Comparison of ENCODE assay signal across 8 cellular contexts in the genomic region with DNA sequence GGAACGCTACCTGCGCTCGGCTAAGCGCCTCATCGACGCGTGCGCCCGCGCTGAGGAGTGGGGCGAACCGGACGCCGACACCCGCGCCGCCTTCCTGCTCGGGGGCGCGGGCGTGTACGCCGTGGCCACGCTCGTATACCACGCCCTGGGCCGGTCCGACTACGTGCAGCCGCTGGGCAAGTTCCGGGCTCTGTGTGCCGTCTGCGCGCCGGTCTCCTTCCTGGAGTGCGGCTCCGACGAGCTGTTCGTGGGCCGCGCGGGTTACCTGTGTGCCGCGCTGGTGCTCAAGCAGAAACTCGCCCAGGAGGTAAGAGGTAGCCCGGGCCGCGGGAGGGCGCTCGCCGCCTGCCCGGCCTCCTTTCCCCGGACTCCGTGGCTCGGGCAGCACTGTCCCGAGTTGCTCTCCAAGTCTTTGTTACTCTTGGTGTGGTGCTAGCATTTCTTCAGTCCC. TPM values are rescaled to one million over a fixed set of nuclear protein-coding genes. Genes with fewer than 3 reads are reported as not detected.
DNase-seq lines count a peak whose midpoint lies in the region; ATAC-seq and TF ChIP-seq lines count a peak whose summit lies in the region.
"Not testable (repeated sequence)": the region's sequence is repeated elsewhere in the genome, so short reads cannot be mapped to it uniquely, and the experiment has no call there.

No MANE protein-coding gene starts in this region.

- not testable (repeated sequence) for TF ChIP-seq POLR2A in body of pancreas (IDR thresholded peaks at IDR 0.05)

- peak overlapping the region in 1 of 9 donors; percentile 61 for H3K27ac Mint-ChIP-seq in naive thymus-derived CD4-positive, alpha-beta T cell
- H3K27ac Mint-ChIP-seq in stimulated activated naive CD8-positive, alpha-beta T cell treated with anti-CD3 and anti-CD28 coated beads, Interleukin-15, amount 100 ng/mL, for 72 hours, result not testable (repeated sequence)

- peak overlapping the region; percentile 34 to 88 (median 74) for H3K4me3 Mint-ChIP-seq in naive thymus-derived CD4-positive, alpha-beta T cell
- H3K4me3 Mint-ChIP-seq in stimulated activated naive CD8-positive, alpha-beta T cell treated with anti-CD3 and anti-CD28 coated beads, Interleukin-15, amount 100 ng/mL, for 72 hours, result peak overlapping the region; percentile 65 to 83

- not testable (repeated sequence) for H3K9me3 ChIP-seq in WERI-Rb-1 (ENCODE audit: severe bottlenecking); body of pancreas; heart right ventricle; naive thymus-derived CD4-positive, alpha-beta T cell (ENCODE audit: control insufficient read depth in 2 of 3, low read length in 3 of 3)

- H3K4me1 ChIP-seq in body of pancreas; heart right ventricle; naive thymus-derived CD4-positive, alpha-beta T cell (ENCODE audit: control insufficient read depth in 2 of 2, insufficient read depth in 2 of 2, low read length in 2 of 2): not testable (repeated sequence)

- not testable (repeated sequence) for H3K36me3 ChIP-seq in WERI-Rb-1; body of pancreas (replicated peaks in 1 of 2; ENCODE audit: insufficient read depth in 1 of 2, low read depth in 2 of 2); heart right ventricle; naive thymus-derived CD4-positive, alpha-beta T cell (ENCODE audit: control insufficient read depth in 2 of 3, insufficient read depth in 3 of 3, low read length in 3 of 3)

- peak; percentile 73 for ATAC-seq in HG03064 (IDR thresholded peaks at IDR 0.05; ENCODE audit: low read depth, unreplicated experiment)
- ATAC-seq in body of pancreas, result peak; percentile 72
- ATAC-seq in heart right ventricle, result peak in 6 of 8 donors; percentile 49 to 91 (median 70)
- ATAC-seq in naive thymus-derived CD4-positive, alpha-beta T cell, result peak; percentile 70
- peak; percentile 67 for ATAC-seq in stimulated activated naive CD8-positive, alpha-beta T cell treated with anti-CD3 and anti-CD28 coated beads, Interleukin-15, amount 100 ng/mL, for 72 hours

- 0 out of 2 replicates have a peak, but pooled peaks have one; percentile 6 for TF ChIP-seq CTCF in WERI-Rb-1 (IDR thresholded peaks at IDR 0.05; ENCODE audit: low read depth, low read length)
- TF ChIP-seq CTCF in body of pancreas (IDR thresholded peaks at IDR 0.05), result peak in 6 of 7 experiments; percentile 12 to 55 (median 44)
- peak in 6 of 9 donors; percentile 16 to 42 (median 28) for TF ChIP-seq CTCF in heart right ventricle (IDR thresholded peaks at IDR 0.05)

- DNase-seq in DMS53 (lab: John Stamatoyannopoulos, UW) (peak; percentile 79), NCI-H345 treated with DMSO at 0.1 percent for 48 hours (lab: John Stamatoyannopoulos, UW; ENCODE audit: unreplicated experiment) (peak; percentile 2), WERI-Rb-1 (peak; percentile 8), body of pancreas (peak; percentile 48 to 60 (median 50)), heart right ventricle (peak; percentile 3 to 15)
- peak in 1 of 9 donors; percentile 28 for DNase-seq in naive thymus-derived CD4-positive, alpha-beta T cell
- peak; percentile 10 to 14 for DNase-seq in stimulated activated naive CD8-positive, alpha-beta T cell treated with anti-CD3 and anti-CD28 coated beads, Interleukin-15, amount 100 ng/mL, for 72 hours

- intact Hi-C loops in body of pancreas (cut with DNase I); heart right ventricle (cut with DNase I): not testable (repeated sequence)
- intact Hi-C loops in naive thymus-derived CD4-positive, alpha-beta T cell (cut with micrococcal nuclease), result loop anchor here in 1 of 2 donors (10.0 kb wide), 1 partner anchor 253 kb away; no protein-coding TSS in a partner anchor

- POLR2A ChIA-PET in naive thymus-derived CD4-positive, alpha-beta T cell (lab: Charles Lee), result not testable (repeated sequence)

- peaks cover 4 to 15% (median 7%) of the 10 kb centered on the region in 7 donors for H3K4me1 Mint-ChIP-seq in naive thymus-derived CD4-positive, alpha-beta T cell
- H3K4me1 Mint-ChIP-seq in stimulated activated naive CD8-positive, alpha-beta T cell treated with anti-CD3 and anti-CD28 coated beads, Interleukin-15, amount 100 ng/mL, for 72 hours, result not testable (repeated sequence)

- WGBS in body of pancreas, 2 donors, result 0 to 2% methylated on average over 6 to 9 of the region's 56 CpGs
- 2 to 4% methylated on average over 4 to 33 of the region's 56 CpGs for WGBS in heart right ventricle, 2 donors

- peaks cover 7 to 26% (median 20%) of the 10 kb centered on the region in 5 donors for H3K27me3 Mint-ChIP-seq in naive thymus-derived CD4-positive, alpha-beta T cell
- H3K27me3 Mint-ChIP-seq in stimulated activated naive CD8-positive, alpha-beta T cell treated with anti-CD3 and anti-CD28 coated beads, Interleukin-15, amount 100 ng/mL, for 72 hours, result peaks cover 24% of the 10 kb centered on the region

- H3K27ac ChIP-seq in WERI-Rb-1; body of pancreas; heart right ventricle; naive thymus-derived CD4-positive, alpha-beta T cell (ENCODE audit: low read depth, low read length): not testable (repeated sequence)

- H3K9me3 Mint-ChIP-seq in naive thymus-derived CD4-positive, alpha-beta T cell; stimulated activated naive CD8-positive, alpha-beta T cell treated with anti-CD3 and anti-CD28 coated beads, Interleukin-15, amount 100 ng/mL, for 72 hours: not testable (repeated sequence)

- not testable (repeated sequence) for H3K36me3 Mint-ChIP-seq in naive thymus-derived CD4-positive, alpha-beta T cell

- not testable (repeated sequence) for H3K27me3 ChIP-seq in WERI-Rb-1 (ENCODE audit: insufficient read depth, low read depth, severe bottlenecking); body of pancreas; naive thymus-derived CD4-positive, alpha-beta T cell (ENCODE audit: control insufficient read depth in 2 of 2, insufficient read depth in 2 of 2, low read length in 2 of 2)
- peaks cover 0 to 18% (median 0%) of the 10 kb centered on the region in 7 donors for H3K27me3 ChIP-seq in heart right ventricle

- CTCF ChIA-PET in naive thymus-derived CD4-positive, alpha-beta T cell (lab: Charles Lee), result not testable (repeated sequence)

- not testable (repeated sequence) for H3K4me3 ChIP-seq in WERI-Rb-1 (ENCODE audit: low read depth, low read length); body of pancreas; naive thymus-derived CD4-positive, alpha-beta T cell (ENCODE audit: low read length)
- H3K4me3 ChIP-seq in heart right ventricle, result peak overlapping the region in 9 of 10 donors; percentile 14 to 51 (median 43)

RNA-seq across cellular contexts. Expression of gene LANCL3, which starts 0.7 kb away (rescaled TPM):
- total RNA-seq in body of pancreas, result under 1 TPM in 1 of 2 donors, not detected in 1; 0.26 TPM
- total RNA-seq in heart right ventricle, result under 1 TPM; 0.04 to 0.56 (median 0.17) TPM
- polyA plus RNA-seq in heart right ventricle, result under 1 TPM; 0.07 to 0.10 TPM
- total RNA-seq in naive thymus-derived CD4-positive, alpha-beta T cell, result under 1 TPM; 0.03 to 0.53 (median 0.16) TPM
- polyA plus RNA-seq in naive thymus-derived CD4-positive, alpha-beta T cell, result not detected
